ENCODE assay signal across 8 cellular contexts in genomic region chr20:35306931-35307517, GRCh38. TPM values are rescaled to one million over a fixed set of nuclear protein-coding genes. Genes with fewer than 3 reads are reported as not detected.
A peak's percentile ranks its signal among the peaks of the same experiment; 100 is the strongest.
DNase-seq lines count a peak whose midpoint lies in the region; ATAC-seq, FAIRE-seq and TF ChIP-seq lines count a peak whose summit lies in the region.

No MANE protein-coding gene starts in this region.

- DNase-seq in CD1c-positive myeloid dendritic cell (ENCODE audit: extremely low spot score) (peak; percentile 40), H9 (peak; percentile 82), astrocyte of the hippocampus (ENCODE audit: low read depth, low spot score) (peak; percentile 81), iPS DF 6.9 (ENCODE audit: low read depth, low spot score) (peak; percentile 47), small intestine (peak; percentile 73), dedifferentiated amniotic fluid mesenchymal stem cell (ENCODE audit: extremely low spot score) (no peak)

- no peak overlapping the region for H3K23ac ChIP-seq in H9 (ENCODE audit: insufficient read length, low read depth, low read length)

- H3K4me2 ChIP-seq in H9 (ENCODE audit: insufficient read depth, insufficient read length, low read length) (no peak overlapping the region), OCI-LY1 (ENCODE audit: low read length) (no peak overlapping the region)

- no peak overlapping the region for H3K27ac ChIP-seq in H9 (ENCODE audit: insufficient read length, low read depth, low read length)
- no peak overlapping the region for H3K27ac ChIP-seq in OCI-LY1 (ENCODE audit: low read depth, low read length, poor library complexity, severe bottlenecking)
- H3K27ac ChIP-seq in iPS DF 6.9 (ENCODE audit: low read length), result no peak overlapping the region
- peak overlapping the region; percentile 24 to 38 for H3K27ac ChIP-seq in small intestine (ENCODE audit: low read depth in 1 of 2, low read length in 1 of 2)

- no CpG with 5 or more reads among the region's 4 CpGs for WGBS in H9 (ENCODE audit: extremely low coverage, insufficient read length, low lambda C conversion rate)
- no CpG with 5 or more reads among the region's 4 CpGs for whole genome bisulfite sequencing in iPS DF 6.9 (ENCODE audit: insufficient coverage, insufficient read length)
- WGBS in small intestine, 3 donors, result 17 to 42% (median 40%) methylated on average over 4 of the region's 4 CpGs

- no peak overlapping the region for H3K18ac ChIP-seq in H9 (ENCODE audit: insufficient read length, low read depth, low read length)

- no peak overlapping the region for H2BK12ac ChIP-seq in H9 (ENCODE audit: insufficient read length, low read depth, low read length)

- no peaks in the 10 kb centered on the region for H3F3A ChIP-seq in OCI-LY1 (ENCODE audit: insufficient read depth, low read length)

- H2BK5ac ChIP-seq in H9 (ENCODE audit: insufficient read length, low read length), result no peak overlapping the region

- H3K9me2 ChIP-seq in OCI-LY1 (ENCODE audit: low read depth, low read length), result no peaks in the 10 kb centered on the region

- H3K79me2 ChIP-seq in H9 (ENCODE audit: insufficient read depth, low read length) (no peaks in the 10 kb centered on the region), OCI-LY1 (ENCODE audit: insufficient read depth, low read length) (no peaks in the 10 kb centered on the region)

- no peaks in the 10 kb centered on the region for H3K79me1 ChIP-seq in H9 (ENCODE audit: insufficient read depth, low read depth, low read length, poor library complexity, severe bottlenecking)

- H2BK15ac ChIP-seq in H9 (ENCODE audit: low read depth, low read length), result no peak overlapping the region

- no peaks in the 10 kb centered on the region for H3K9me3 Mint-ChIP-seq in H9

- H2BK20ac ChIP-seq in H9 (ENCODE audit: low read depth, low read length, poor library complexity, severe bottlenecking), result no peak overlapping the region

- no peak for ATAC-seq in HG02642 (IDR thresholded peaks at IDR 0.05; ENCODE audit: poor library complexity, unreplicated experiment)

- TF ChIP-seq CTCF in H9 (conservative IDR thresholded peaks at IDR 0.05) (peak; percentile 91), OCI-LY1 (IDR thresholded peaks at IDR 0.05; ENCODE audit: low read length) (peak; percentile 75)

- H3K4ac ChIP-seq in H9 (ENCODE audit: low read depth, low read length), result no peak overlapping the region

- no peak overlapping the region for H3K56ac ChIP-seq in H9 (ENCODE audit: insufficient read length, low read depth, low read length)

- H4K8ac ChIP-seq in H9 (replicated peaks; ENCODE audit: insufficient read length, low read depth, low read length), result no peak overlapping the region

- H3T11ph ChIP-seq in H9 (ENCODE audit: low read length), result no peak overlapping the region

- no peak overlapping the region for H4K5ac ChIP-seq in H9 (ENCODE audit: insufficient read length, low read depth, low read length)

- H3K4me3 Mint-ChIP-seq in H9, result no peak overlapping the region

- peaks cover 23 to 26% of the 10 kb centered on the region in 2 experiments for H3K4me1 Mint-ChIP-seq in H9

- peak overlapping the region in 1 of 3 experiments; percentile 87; a peak in 3 of 7 replicates for H3K27ac Mint-ChIP-seq in H9

- no peaks in the 10 kb centered on the region for H3K27me3 Mint-ChIP-seq in H9 (ENCODE audit: low read depth)

- FAIRE-seq in small intestine (lab: Jason Lieb, UNC), result no peak

- H2AK5ac ChIP-seq in H9 (ENCODE audit: insufficient read length, low read length), result no peak overlapping the region

- H3K36me3 ChIP-seq in OCI-LY1 (ENCODE audit: insufficient read depth, low read length) (peaks cover 9% of the 10 kb centered on the region; the same call in 1 of the 2 replicates), iPS DF 6.9 (ENCODE audit: control insufficient read depth, insufficient read depth, low read length) (no peaks in the 10 kb centered on the region), small intestine (ENCODE audit: control insufficient read depth in 2 of 2, insufficient read depth in 2 of 2, low read length in 2 of 2) (no peaks in the 10 kb centered on the region)

- H2AFZ ChIP-seq in H9 (ENCODE audit: low read length), result no peak overlapping the region
- H2AFZ ChIP-seq in OCI-LY1 (ENCODE audit: low read length), result no peak overlapping the region

- H3K14ac ChIP-seq in H9 (ENCODE audit: insufficient read depth, low read length), result no peak overlapping the region

- H3K36me3 Mint-ChIP-seq in H9 (ENCODE audit: insufficient read depth in 1 of 3, low read depth in 3 of 3), result peaks cover 0 to 6% (median 2%) of the 10 kb centered on the region in 3 experiments; a peak in 4 of 7 replicates

- H3K9ac ChIP-seq in H9 (ENCODE audit: extremely low read depth, insufficient read length, low read length), result no peak overlapping the region
- H3K9ac ChIP-seq in OCI-LY1 (ENCODE audit: low read length), result no peak overlapping the region

- H3K4me1 ChIP-seq in H9 (ENCODE audit: insufficient read depth, low read length) (peaks cover 6% of the 10 kb centered on the region; the same call in 1 of the 2 replicates), OCI-LY1 (ENCODE audit: insufficient read depth, low read length, severe bottlenecking) (peaks cover 5% of the 10 kb centered on the region), iPS DF 6.9 (ENCODE audit: control insufficient read depth, insufficient read depth, low read length) (0 out of 2 replicates have a peak, but pooled peaks cover 1% of the 10 kb centered on the region), small intestine (ENCODE audit: control insufficient read depth in 2 of 2, insufficient read depth in 1 of 2, low read depth in 1 of 2, low read length in 1 of 2) (no peaks in the 10 kb centered on the region)

- H3K23me2 ChIP-seq in H9 (ENCODE audit: insufficient read length, low read depth, low read length, poor library complexity, severe bottlenecking), result peaks cover 4% of the 10 kb centered on the region

- H3K9me3 ChIP-seq in H9 (ENCODE audit: control insufficient read depth, low read depth, low read length) (no peaks in the 10 kb centered on the region), OCI-LY1 (ENCODE audit: low read length) (no peaks in the 10 kb centered on the region), iPS DF 6.9 (ENCODE audit: control insufficient read depth, insufficient read depth, low read length) (no peaks in the 10 kb centered on the region), small intestine (ENCODE audit: control insufficient read depth, low read depth) (no peaks in the 10 kb centered on the region)

- H4K91ac ChIP-seq in H9 (ENCODE audit: insufficient read length, low read depth, low read length), result no peak overlapping the region

- H2BK120ac ChIP-seq in H9 (ENCODE audit: low read depth, low read length, poor library complexity, severe bottlenecking), result no peak overlapping the region

- H3K4me3 ChIP-seq in OCI-LY1 (ENCODE audit: low read depth, low read length, poor library complexity, severe bottlenecking), result no peak overlapping the region
- no peak overlapping the region for H3K4me3 ChIP-seq in iPS DF 6.9 (ENCODE audit: low read length)
- H3K4me3 ChIP-seq in small intestine (ENCODE audit: low read depth in 1 of 2, low read length in 2 of 2), result no peak overlapping the region

- H3K27me3 ChIP-seq in H9 (ENCODE audit: insufficient read depth, low read length), result no peaks in the 10 kb centered on the region
- H3K27me3 ChIP-seq in OCI-LY1 (ENCODE audit: insufficient read depth, low read length), result no peaks in the 10 kb centered on the region
- no peaks in the 10 kb centered on the region for H3K27me3 ChIP-seq in iPS DF 6.9 (ENCODE audit: control insufficient read depth, insufficient read depth, low read length)
- no peaks in the 10 kb centered on the region for H3K27me3 ChIP-seq in small intestine (ENCODE audit: control insufficient read depth in 2 of 2, insufficient read depth in 2 of 2, low read length in 2 of 2)

- H4K20me1 ChIP-seq in H9 (ENCODE audit: control insufficient read depth, insufficient read depth, insufficient read length) (no peaks in the 10 kb centered on the region), OCI-LY1 (ENCODE audit: insufficient read depth, low read length) (no peaks in the 10 kb centered on the region)

RNA-seq across cellular contexts. Expression of gene FAM83C, which starts 14.8 kb away (rescaled TPM):
- not detected in 2 replicates for total RNA-seq in H9 (2021)
- under 1 TPM in 1 of 3 donors, not detected in 2; 0.27 TPM for polyA plus RNA-seq in small intestine

RNA-seq across cellular contexts. Expression of gene EIF6, which starts 22.5 kb away (rescaled TPM):
- total RNA-seq in H9 (2021), result 150 and 154 TPM in 2 replicates
- 100 to 1,000 TPM; 255 to 394 (median 313) TPM for polyA plus RNA-seq in small intestine

RNA-seq across cellular contexts. Expression of gene MMP24OS, which starts 29.1 kb away (rescaled TPM):
- 43.8 and 45.6 TPM in 2 replicates for total RNA-seq in H9 (2021)
- 10 to 100 TPM; 28.4 to 88.8 (median 57.8) TPM for polyA plus RNA-seq in small intestine

Comparison
In these comparisons a context has a peak if more than half of its experiments do, and no peak if none do; other contexts are left out.
1. H3K27ac ChIP-seq: peak in small intestine (2 of 2); none in H9 (single experiment), OCI-LY1 (single experiment) and iPS DF 6.9 (single experiment).